In genomic region chr16:35306915-35307314, GRCh38 we compare ENCODE assay signal across 23 cellular contexts.
DNase-seq lines count a peak whose midpoint lies in the region; ATAC-seq, FAIRE-seq and TF ChIP-seq lines count a peak whose summit lies in the region.
"Had no signal": no experiment of that assay in that cellular context is flagged by ENCODE, and none has a peak within 500 bp of the region (broad histone marks: within the 10 kb centered on the region; RNA-seq: fewer than 3 reads in every experiment).

No MANE protein-coding gene starts in this region.

- CTCF ChIA-PET in mammary epithelial cell (lab: Charles Lee; ENCODE audit: low non-redundant PET), result no interaction called here

- no TSS peak for BruUV-seq in mammary epithelial cell (replicated peaks; lab: Mats Ljungman, UMichigan)

- H3K79me2 ChIP-seq in mammary epithelial cell (ENCODE audit: insufficient read depth, low read length) (no peaks in the 10 kb centered on the region), keratinocyte (ENCODE audit: control insufficient read depth, insufficient read depth, low read length) (no peaks in the 10 kb centered on the region)

- H2AFZ ChIP-seq in mammary epithelial cell (ENCODE audit: low read depth, low read length) (no peak overlapping the region), keratinocyte (ENCODE audit: control insufficient read depth, low read length) (no peak overlapping the region)

- ATAC-seq in HG02571 (IDR thresholded peaks at IDR 0.05; ENCODE audit: unreplicated experiment), result no peak
- ATAC-seq: A549, Panc1 had no signal

- H3K27ac ChIP-seq in 22Rv1, result peak overlapping the region; percentile 61
- H3K27ac ChIP-seq in mammary epithelial cell (ENCODE audit: insufficient read depth, low read depth, low read length), result peak overlapping the region; percentile 74
- peak overlapping the region; percentile 23 for H3K27ac ChIP-seq in keratinocyte (ENCODE audit: control insufficient read depth, insufficient read depth, low read length)
- H3K27ac ChIP-seq: A549, SJSA1 had no signal

- peak; percentile 74 for DNase-seq in LNCaP clone FGC (ENCODE audit: low read depth)
- DNase-seq in mammary epithelial cell, result peak; percentile 54
- DNase-seq in keratinocyte (ENCODE audit: low read depth, low spot score), result no peak
- no peak for DNase-seq in HT-29 (ENCODE audit: low spot score)
- no peak for DNase-seq in NOMO-1 treated with DMSO at 0.1 percent for 48 hours (lab: John Stamatoyannopoulos, UW; ENCODE audit: unreplicated experiment)
- DNase-seq in NCI-H510A treated with DMSO at 0.1 percent for 48 hours (lab: John Stamatoyannopoulos, UW), result no peak
- DNase-seq: DMS 273 treated with DMSO at 0.1 percent for 48 hours, EL, GF-D8, Karpas-422, MG63, NCI-H1048, NCI-H1417 treated with DMSO at 0.1 percent for 48 hours, NCI-H187, NCI-H2227 treated with DMSO at 0.1 percent for 48 hours, NCI-H510A, NCI-H748 treated with DMSO at 0.1 percent for 48 hours had no signal

- H3K9me3 ChIP-seq in mammary epithelial cell (replicated peaks; ENCODE audit: insufficient read depth, low read length) (no peaks in the 10 kb centered on the region), keratinocyte (ENCODE audit: control insufficient read depth, low read depth, low read length) (no peaks in the 10 kb centered on the region)
- H3K9me3 ChIP-seq: A549, MG63, SJSA1 had no signal

- TF ChIP-seq CTCF in 22Rv1 (IDR thresholded peaks at IDR 0.05), result no peak
- TF ChIP-seq CTCF in LNCaP clone FGC (IDR thresholded peaks at IDR 0.05; ENCODE audit: control insufficient read depth, extremely low read depth, insufficient read depth), result no peak
- no peak for TF ChIP-seq CTCF in mammary epithelial cell (conservative IDR thresholded peaks at IDR 0.05 in 1 of 2, IDR thresholded peaks at IDR 0.05 in 1 of 2; ENCODE audit: extremely low read depth in 1 of 2, insufficient read depth in 1 of 2, low read depth in 1 of 2, low read length in 2 of 2)
- TF ChIP-seq CTCF in keratinocyte (optimal IDR thresholded peaks at IDR 0.05 in 1 of 3, IDR thresholded peaks at IDR 0.05 in 1 of 3, conservative IDR thresholded peaks at IDR 0.05 in 1 of 3; ENCODE audit: extremely low read depth in 1 of 3, insufficient read depth in 2 of 3, low read length in 3 of 3), result no peak

- H3K4me2 ChIP-seq in mammary epithelial cell (ENCODE audit: insufficient read depth, low read depth, low read length), result no peak overlapping the region
- no peak overlapping the region for H3K4me2 ChIP-seq in keratinocyte (ENCODE audit: control insufficient read depth, extremely low read depth, insufficient read depth, low read depth, low read length)
- H3K4me2 ChIP-seq: A549 had no signal

- intact Hi-C loops in mammary epithelial cell (cut with micrococcal nuclease), result loop anchor here (2.0 to 5.0 kb wide), 3 partner anchors 58 to 95 kb away; no protein-coding TSS in a partner anchor

- no peaks in the 10 kb centered on the region for H4K20me1 ChIP-seq in mammary epithelial cell (ENCODE audit: insufficient read depth, low read length)
- H4K20me1 ChIP-seq in keratinocyte (ENCODE audit: control insufficient read depth, extremely low read depth, insufficient read depth, low read length), result no peaks in the 10 kb centered on the region

- WGBS in mammary epithelial cell (ENCODE audit: low coverage, missing lambda C conversion rate), result 0% methylated on average over 1 of the region's 1 CpG

- H3K9ac ChIP-seq in mammary epithelial cell (ENCODE audit: insufficient read depth, low read length) (no peak overlapping the region), keratinocyte (ENCODE audit: control insufficient read depth, extremely low read depth, insufficient read depth, low read length) (no peak overlapping the region)

- H3K4me1 ChIP-seq in mammary epithelial cell (ENCODE audit: insufficient read depth, low read length), result peaks cover 50% of the 10 kb centered on the region
- H3K4me1 ChIP-seq in keratinocyte (ENCODE audit: control insufficient read depth, extremely low read depth, insufficient read depth, low read length), result peaks cover 47% of the 10 kb centered on the region
- H3K4me1 ChIP-seq: A549, SJSA1 had no signal

- H3K4me3 ChIP-seq in LNCaP clone FGC (ENCODE audit: low read depth, low read length) (no peak overlapping the region), mammary epithelial cell (replicated peaks in 1 of 3; ENCODE audit: insufficient read depth in 1 of 3, low read depth in 2 of 3, low read length in 3 of 3) (no peak overlapping the region), keratinocyte (ENCODE audit: control insufficient read depth in 2 of 3, extremely low read depth in 1 of 3, insufficient read depth in 2 of 3, low read depth in 1 of 3, low read length in 3 of 3) (no peak overlapping the region)
- H3K4me3 ChIP-seq: A549, MG63, SJSA1 had no signal

- H3K27me3 ChIP-seq in mammary epithelial cell (ENCODE audit: insufficient read depth, low read length) (no peaks in the 10 kb centered on the region), keratinocyte (ENCODE audit: control insufficient read depth, extremely low read depth, insufficient read depth, low read length) (no peaks in the 10 kb centered on the region)
- H3K27me3 ChIP-seq: MG63, SJSA1 had no signal

- no peak for FAIRE-seq in keratinocyte (lab: Jason Lieb, UNC)
- FAIRE-seq: A549, GM19239 had no signal

- H3K9me1 ChIP-seq in keratinocyte (ENCODE audit: control insufficient read depth, extremely low read depth, insufficient read depth, low read length), result no peaks in the 10 kb centered on the region

- dilution Hi-C loops in mammary epithelial cell (cut with HindIII; ENCODE audit: low sequenced_read_pairs), result loop anchor here (5.0 kb wide), 1 partner anchor 75 kb away; no protein-coding TSS in a partner anchor
- dilution Hi-C loops in keratinocyte (cut with MboI; ENCODE audit: extremely low pct_ligation_motif_present, low sequenced_read_pairs), result no loop called here

- in situ Hi-C loops in mammary epithelial cell (cut with MboI; ENCODE audit: low sequenced_read_pairs in 2 of 2), result no loop called here

- no peaks in the 10 kb centered on the region for H3K36me3 ChIP-seq in mammary epithelial cell (ENCODE audit: insufficient read depth, low read length)
- no peaks in the 10 kb centered on the region for H3K36me3 ChIP-seq in keratinocyte (ENCODE audit: control insufficient read depth in 2 of 2, extremely low read depth in 1 of 2, insufficient read depth in 2 of 2, low read length in 2 of 2)
- H3K36me3 ChIP-seq: MG63, SJSA1 had no signal

Comparison
In these comparisons a context has a peak if more than half of its experiments do, and no peak if none do; other contexts are left out.
1. H3K27ac ChIP-seq: peak in every context shown above with its lines; median percentile 74 in mammary epithelial cell; 61 in 22Rv1; 23 in keratinocyte.
2. DNase-seq: peak in LNCaP clone FGC (single experiment) and mammary epithelial cell (single experiment); none in keratinocyte (single experiment), HT-29 (single experiment), NOMO-1 treated with DMSO at 0.1 percent for 48 hours (single experiment) and NCI-H510A treated with DMSO at 0.1 percent for 48 hours (single experiment).